Comparison of ENCODE assay signal across 15 cellular contexts in the genomic region with DNA sequence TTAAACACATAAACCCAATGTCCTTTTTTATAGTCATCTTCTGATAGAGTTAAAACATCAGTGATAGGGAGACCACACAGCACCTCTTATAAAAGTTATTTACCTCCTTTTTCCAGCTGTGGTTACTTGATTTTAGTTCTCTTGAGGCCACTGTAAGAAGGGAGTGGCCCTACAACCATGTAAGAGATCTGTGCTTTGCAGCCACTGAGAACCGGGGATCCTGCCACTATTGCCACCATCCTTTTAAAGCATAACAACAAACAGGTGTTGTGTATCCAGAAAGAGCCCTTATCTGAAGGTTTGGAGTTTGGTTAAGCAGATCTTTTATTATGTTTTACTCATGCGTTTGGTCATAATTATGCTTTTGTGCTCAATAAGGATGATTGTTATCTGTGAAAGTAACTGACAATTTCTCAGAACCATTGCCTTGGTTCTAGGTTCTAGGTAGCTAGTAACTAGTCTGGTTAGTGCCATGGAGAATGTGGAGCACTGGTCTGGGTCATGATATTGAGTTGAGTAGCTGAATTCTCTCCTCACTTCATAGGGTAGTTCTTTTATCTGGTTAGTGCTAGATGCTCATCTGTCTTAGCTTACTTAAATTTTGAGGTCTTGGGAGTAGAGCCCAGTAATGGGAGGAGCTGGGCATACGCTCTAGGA. TPM values are rescaled to one million over a fixed set of nuclear protein-coding genes. Genes with fewer than 3 reads are reported as not detected.
DNase-seq lines count a peak whose midpoint lies in the region; ATAC-seq and TF ChIP-seq lines count a peak whose summit lies in the region.
"Had no signal": no experiment of that assay in that cellular context is flagged by ENCODE, and none has a peak within 500 bp of the region (broad histone marks: within the 10 kb centered on the region; RNA-seq: fewer than 3 reads in every experiment).

No MANE protein-coding gene starts in this region.

- no peaks in the 10 kb centered on the region for H3K36me3 Mint-ChIP-seq in CD4-positive, CD25-positive, alpha-beta regulatory T cell
- H3K36me3 Mint-ChIP-seq in activated CD8-positive, alpha-beta T cell treated with anti-CD3 and anti-CD28 coated beads for 36 hours (ENCODE audit: low read depth) = no peaks in the 10 kb centered on the region
- no peaks in the 10 kb centered on the region for H3K36me3 Mint-ChIP-seq in memory B cell
- no peaks in the 10 kb centered on the region for H3K36me3 Mint-ChIP-seq in MCF 10A (ENCODE audit: insufficient read depth, unreplicated experiment)

- peak in 1 of 2 donors; percentile 25 for ATAC-seq in CD4-positive, CD25-positive, alpha-beta regulatory T cell (ENCODE audit: low read depth in 2 of 2)
- peak; percentile 12 for ATAC-seq in activated CD8-positive, alpha-beta T cell treated with anti-CD3 and anti-CD28 coated beads for 36 hours
- ATAC-seq in memory B cell (ENCODE audit: low read depth) (no peak), SK-N-SH treated with all-trans-retinoic acid at 6 μM for 48 hours (no peak)

- intact Hi-C loops in activated CD8-positive, alpha-beta T cell treated with anti-CD3 and anti-CD28 coated beads for 36 hours (cut with micrococcal nuclease) = loop anchor here (1.0 to 2.0 kb wide), 2 partner anchors 15 to 101 kb away; no protein-coding TSS in a partner anchor
- intact Hi-C loops in MCF 10A (cut with micrococcal nuclease) = no loop called here

- DNase-seq in CD4-positive, CD25-positive, alpha-beta regulatory T cell = peak in 1 of 3 donors; percentile 52
- DNase-seq in H4 (ENCODE audit: low spot score) = peak; percentile 48
- DNase-seq in activated CD8-positive, alpha-beta T cell treated with anti-CD3 and anti-CD28 coated beads for 36 hours = no peak
- no peak for DNase-seq in memory B cell (ENCODE audit: low spot score in 2 of 2)
- DNase-seq in MCF 10A (ENCODE audit: unreplicated experiment) = no peak
- DNase-seq in tibial nerve (ENCODE audit: low spot score in 2 of 2) = no peak
- DNase-seq in NCI-H2081 (lab: John Stamatoyannopoulos, UW) = no peak
- DNase-seq: esophagus squamous epithelium, head of caudate nucleus, islet precursor cell, NCI-H2029 treated with DMSO at 0.1 percent for 48 hours, SW 1271, testis, WERI-Rb-1 had no signal

- TF ChIP-seq POLR2A in tibial nerve (IDR thresholded peaks at IDR 0.05) = no peak

- H3K9me3 ChIP-seq in CD4-positive, CD25-positive, alpha-beta regulatory T cell (ENCODE audit: control insufficient read depth in 2 of 2, low read length in 2 of 2) = no peaks in the 10 kb centered on the region
- H3K9me3 ChIP-seq in tibial nerve = no peaks in the 10 kb centered on the region
- H3K9me3 ChIP-seq: esophagus squamous epithelium, testis had no signal

- peaks cover 34 to 63% (median 54%) of the 10 kb centered on the region in 4 donors for H3K4me1 Mint-ChIP-seq in CD4-positive, CD25-positive, alpha-beta regulatory T cell
- H3K4me1 Mint-ChIP-seq in activated CD8-positive, alpha-beta T cell treated with anti-CD3 and anti-CD28 coated beads for 36 hours (ENCODE audit: low read depth) = peaks cover 78% of the 10 kb centered on the region
- H3K4me1 Mint-ChIP-seq in memory B cell (peaks cover 36% of the 10 kb centered on the region), MCF 10A (ENCODE audit: insufficient read depth, unreplicated experiment) (peaks cover 13% of the 10 kb centered on the region)

- POLR2A ChIA-PET in activated CD8-positive, alpha-beta T cell treated with anti-CD3 and anti-CD28 coated beads for 36 hours (lab: Charles Lee) = interaction anchor here (0.8 to 1.5 kb wide), 3 partner anchors 42 to 799 kb away, joined by 3 read pairs; a partner anchor contains a TSS
- POLR2A ChIA-PET in MCF 10A (lab: Yijun Ruan, JAX) = interaction anchor here (0.8 kb wide), 1 partner anchor 100 kb away, joined by 3 read pairs; no protein-coding TSS in a partner anchor

- no TSS peak for BruUV-seq in MCF 10A (replicated peaks; lab: Mats Ljungman, UMichigan)

- no peaks in the 10 kb centered on the region for H3K36me3 ChIP-seq in CD4-positive, CD25-positive, alpha-beta regulatory T cell (ENCODE audit: control insufficient read depth, insufficient read depth, low read length)
- H3K36me3 ChIP-seq in tibial nerve = no peaks in the 10 kb centered on the region
- H3K36me3 ChIP-seq: esophagus squamous epithelium, WERI-Rb-1 had no signal

- H3K9me3 Mint-ChIP-seq in CD4-positive, CD25-positive, alpha-beta regulatory T cell = no peaks in the 10 kb centered on the region
- no peaks in the 10 kb centered on the region for H3K9me3 Mint-ChIP-seq in activated CD8-positive, alpha-beta T cell treated with anti-CD3 and anti-CD28 coated beads for 36 hours
- H3K9me3 Mint-ChIP-seq in memory B cell = no peaks in the 10 kb centered on the region
- H3K9me3 Mint-ChIP-seq in MCF 10A (ENCODE audit: unreplicated experiment) = no peaks in the 10 kb centered on the region

- no peak for TF ChIP-seq EP300 in tibial nerve (IDR thresholded peaks at IDR 0.05)

- no peaks in the 10 kb centered on the region for H3K27me3 ChIP-seq in CD4-positive, CD25-positive, alpha-beta regulatory T cell (ENCODE audit: control insufficient read depth, insufficient read depth, low read length)
- H3K27me3 ChIP-seq in tibial nerve = no peaks in the 10 kb centered on the region
- H3K27me3 ChIP-seq: esophagus squamous epithelium, testis had no signal

- H3K4me3 ChIP-seq in CD4-positive, CD25-positive, alpha-beta regulatory T cell (ENCODE audit: low read depth, low read length) = peak overlapping the region; percentile 51
- H3K4me3 ChIP-seq in tibial nerve = no peak overlapping the region
- H3K4me3 ChIP-seq: esophagus squamous epithelium, testis had no signal

- peak overlapping the region in 3 of 4 donors; percentile 40 to 65 (median 56) for H3K4me3 Mint-ChIP-seq in CD4-positive, CD25-positive, alpha-beta regulatory T cell
- peak overlapping the region; percentile 20 for H3K4me3 Mint-ChIP-seq in activated CD8-positive, alpha-beta T cell treated with anti-CD3 and anti-CD28 coated beads for 36 hours
- H3K4me3 Mint-ChIP-seq in memory B cell = peak overlapping the region; percentile 31
- H3K4me3 Mint-ChIP-seq in MCF 10A (ENCODE audit: unreplicated experiment) = no peak overlapping the region

- H3K27ac Mint-ChIP-seq in CD4-positive, CD25-positive, alpha-beta regulatory T cell = peak overlapping the region in 2 of 3 donors; percentile 50 to 55
- H3K27ac Mint-ChIP-seq in activated CD8-positive, alpha-beta T cell treated with anti-CD3 and anti-CD28 coated beads for 36 hours = peak overlapping the region; percentile 89
- no peak overlapping the region for H3K27ac Mint-ChIP-seq in memory B cell
- H3K27ac Mint-ChIP-seq in MCF 10A (ENCODE audit: low read depth, unreplicated experiment) = no peak overlapping the region

- WGBS in tibial nerve, 2 donors = 82 to 84% methylated on average over 3 of the region's 3 CpGs

- H3K4me1 ChIP-seq in CD4-positive, CD25-positive, alpha-beta regulatory T cell (ENCODE audit: control insufficient read depth, insufficient read depth, low read length, poor library complexity, severe bottlenecking) = peaks cover 42% of the 10 kb centered on the region
- peaks cover 0 to 18% (median 2%) of the 10 kb centered on the region in 4 donors for H3K4me1 ChIP-seq in tibial nerve
- H3K4me1 ChIP-seq: testis had no signal

- no peaks in the 10 kb centered on the region for H3K27me3 Mint-ChIP-seq in CD4-positive, CD25-positive, alpha-beta regulatory T cell
- peaks cover 2% of the 10 kb centered on the region for H3K27me3 Mint-ChIP-seq in activated CD8-positive, alpha-beta T cell treated with anti-CD3 and anti-CD28 coated beads for 36 hours
- H3K27me3 Mint-ChIP-seq in memory B cell (no peaks in the 10 kb centered on the region), MCF 10A (ENCODE audit: insufficient read depth, unreplicated experiment) (no peaks in the 10 kb centered on the region)

- no peak for TF ChIP-seq CTCF in activated CD8-positive, alpha-beta T cell treated with anti-CD3 and anti-CD28 coated beads for 36 hours (IDR thresholded peaks at IDR 0.05)
- no peak for TF ChIP-seq CTCF in MCF 10A (IDR thresholded peaks at IDR 0.05; ENCODE audit: unreplicated experiment)
- TF ChIP-seq CTCF in tibial nerve (IDR thresholded peaks at IDR 0.05) = no peak

- CTCF ChIA-PET in activated CD8-positive, alpha-beta T cell treated with anti-CD3 and anti-CD28 coated beads for 36 hours (lab: Charles Lee) = interaction anchor here (0.9 to 10.8 kb wide), 6 partner anchors 22 to 118 kb away, joined by 3 to 146 read pairs (median 6); no protein-coding TSS in a partner anchor
- CTCF ChIA-PET in MCF 10A (lab: Yijun Ruan, JAX) = interaction anchor here (0.6 to 4.5 kb wide), 8 partner anchors 11 to 118 kb away, joined by 3 to 24 read pairs (median 4); no protein-coding TSS in a partner anchor

- no peak overlapping the region for H3K27ac ChIP-seq in CD4-positive, CD25-positive, alpha-beta regulatory T cell (ENCODE audit: insufficient read depth, low read length, poor library complexity, severe bottlenecking)
- H3K27ac ChIP-seq in tibial nerve = no peak overlapping the region
- H3K27ac ChIP-seq: esophagus squamous epithelium, testis, WERI-Rb-1 had no signal

TF ChIP-seq in SK-N-SH treated with all-trans-retinoic acid at 6 μM for 48 hours, 23 proteins besides CTCF, POLR2A, EP300 and RAD21 (continues in another document):
- TF ChIP-seq, protein P1, sequence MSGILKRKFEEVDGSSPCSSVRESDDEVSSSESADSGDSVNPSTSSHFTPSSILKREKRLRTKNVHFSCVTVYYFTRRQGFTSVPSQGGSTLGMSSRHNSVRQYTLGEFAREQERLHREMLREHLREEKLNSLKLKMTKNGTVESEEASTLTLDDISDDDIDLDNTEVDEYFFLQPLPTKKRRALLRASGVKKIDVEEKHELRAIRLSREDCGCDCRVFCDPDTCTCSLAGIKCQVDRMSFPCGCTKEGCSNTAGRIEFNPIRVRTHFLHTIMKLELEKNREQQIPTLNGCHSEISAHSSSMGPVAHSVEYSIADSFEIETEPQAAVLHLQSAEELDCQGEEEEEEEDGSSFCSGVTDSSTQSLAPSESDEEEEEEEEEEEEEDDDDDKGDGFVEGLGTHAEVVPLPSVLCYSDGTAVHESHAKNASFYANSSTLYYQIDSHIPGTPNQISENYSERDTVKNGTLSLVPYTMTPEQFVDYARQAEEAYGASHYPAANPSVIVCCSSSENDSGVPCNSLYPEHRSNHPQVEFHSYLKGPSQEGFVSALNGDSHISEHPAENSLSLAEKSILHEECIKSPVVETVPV (CRISPR knock-in tag; IDR thresholded peaks at IDR 0.05) = no peak

RNA-seq across cellular contexts. Expression of a gene that starts 56.5 kb away (rescaled TPM):
- 9.9 TPM for total RNA-seq in CD4-positive, CD25-positive, alpha-beta regulatory T cell
- 10 to 100 TPM in 2 of 4 donors, 1 to 10 TPM in 2; 7.3 to 15.5 (median 10.1) TPM for polyA plus RNA-seq in CD4-positive, CD25-positive, alpha-beta regulatory T cell
- total RNA-seq in H4 (2014; rRNA removed; shearing (Covaris generic)) = 23.0 and 27.6 TPM in 2 replicates
- total RNA-seq in activated CD8-positive, alpha-beta T cell treated with anti-CD3 and anti-CD28 coated beads for 36 hours = 1 to 10 TPM; 5.9 to 9.2 TPM
- total RNA-seq in MCF 10A (2022) = 14.8 and 18.5 TPM in 2 replicates
- 10 to 100 TPM; 13.5 to 24.9 (median 18.6) TPM for total RNA-seq in tibial nerve

Comparison
In these comparisons a context has a peak if more than half of its experiments do, and no peak if none do; other contexts are left out.
1. H3K27ac Mint-ChIP-seq: peak in CD4-positive, CD25-positive, alpha-beta regulatory T cell (2 of 3) and activated CD8-positive, alpha-beta T cell treated with anti-CD3 and anti-CD28 coated beads for 36 hours (single experiment); none in memory B cell (single experiment) and MCF 10A (single experiment).